In genomic region chr6:122683996-122684651, GRCh38 we compare ENCODE assay signal across 18 cellular contexts.
DNase-seq lines count a peak whose midpoint lies in the region; ATAC-seq, FAIRE-seq and TF ChIP-seq lines count a peak whose summit lies in the region.
"Had no signal": no experiment of that assay in that cellular context is flagged by ENCODE, and none has a peak within 500 bp of the region (broad histone marks: within the 10 kb centered on the region; RNA-seq: fewer than 3 reads in every experiment).

No MANE protein-coding gene starts in this region.

- TF ChIP-seq CTCF in HEK293 (tag by site-specific recombination; IDR thresholded peaks at IDR 0.05) (no peak), testis (IDR thresholded peaks at IDR 0.05) (no peak)

- FAIRE-seq in islet of Langerhans (lab: Jason Lieb, UNC): peak; percentile 89
- FAIRE-seq in GM19239 (lab: Jason Lieb, UNC): no peak

- intact Hi-C loops in testis (cut with DNase I; ENCODE audit: low total_unique reads): no loop called here

- H3K27ac ChIP-seq in HEK293 (ENCODE audit: extremely low read depth, low read depth, low read length) (no peak overlapping the region), testis (no peak overlapping the region)

- ATAC-seq in GM18517 (IDR thresholded peaks at IDR 0.05; ENCODE audit: unreplicated experiment) (peak; percentile 78), HG03432 (IDR thresholded peaks at IDR 0.05; ENCODE audit: unreplicated experiment) (peak; percentile 60)
- no peak for ATAC-seq in activated CD8-positive, alpha-beta T cell treated with anti-CD3 and anti-CD28 coated beads, Interleukin-2, amount 10 ng/mL, durations not matched to agents 7 days and 5 days

- H3K9me3 Mint-ChIP-seq in activated CD8-positive, alpha-beta T cell treated with anti-CD3 and anti-CD28 coated beads, Interleukin-2, amount 10 ng/mL, durations not matched to agents 7 days and 5 days (ENCODE audit: insufficient read depth): no peaks in the 10 kb centered on the region

- no peaks in the 10 kb centered on the region for H3K4me1 ChIP-seq in HEK293 (ENCODE audit: control insufficient read depth, insufficient read depth, low read length)
- H3K4me1 ChIP-seq in testis: no peaks in the 10 kb centered on the region
- H3K4me1 ChIP-seq: HAP-1 had no signal

- POLR2A ChIA-PET in HEK293 (lab: Yijun Ruan, JAX): no interaction called here
- POLR2A ChIA-PET in activated CD8-positive, alpha-beta T cell treated with anti-CD3 and anti-CD28 coated beads, Interleukin-2, amount 10 ng/mL, durations not matched to agents 7 days and 5 days (lab: Charles Lee): interaction anchor here (0.6 kb wide), 1 partner anchor 34 kb away, joined by 5 read pairs; no protein-coding TSS in a partner anchor

- H3K4me3 Mint-ChIP-seq in activated CD8-positive, alpha-beta T cell treated with anti-CD3 and anti-CD28 coated beads, Interleukin-2, amount 10 ng/mL, durations not matched to agents 7 days and 5 days: no peak overlapping the region

- H3K36me3 Mint-ChIP-seq in activated CD8-positive, alpha-beta T cell treated with anti-CD3 and anti-CD28 coated beads, Interleukin-2, amount 10 ng/mL, durations not matched to agents 7 days and 5 days (ENCODE audit: low read depth): no peaks in the 10 kb centered on the region

- no peaks in the 10 kb centered on the region for H3K27me3 Mint-ChIP-seq in activated CD8-positive, alpha-beta T cell treated with anti-CD3 and anti-CD28 coated beads, Interleukin-2, amount 10 ng/mL, durations not matched to agents 7 days and 5 days (ENCODE audit: low read depth)

- no peaks in the 10 kb centered on the region for H3K27me3 ChIP-seq in testis

- CTCF ChIA-PET in HEK293 (lab: Yijun Ruan, JAX): no interaction called here
- CTCF ChIA-PET in activated CD8-positive, alpha-beta T cell treated with anti-CD3 and anti-CD28 coated beads, Interleukin-2, amount 10 ng/mL, durations not matched to agents 7 days and 5 days (lab: Charles Lee): no interaction called here

- WGBS in testis, 2 donors: 88 to 90% methylated on average over 1 of the region's 1 CpG

- TF ChIP-seq POLR2A in testis (IDR thresholded peaks at IDR 0.05): no peak

- DNase-seq in GM19239 (ENCODE audit: insufficient read length, low spot score): no peak
- no peak for DNase-seq in activated CD8-positive, alpha-beta T cell treated with anti-CD3 and anti-CD28 coated beads, Interleukin-2, amount 10 ng/mL, durations not matched to agents 7 days and 5 days
- DNase-seq in testis: no peak
- DNase-seq in activated CD8-positive, alpha-beta memory T cell treated with anti-CD3 and anti-CD28 coated beads for 24 hours: no peak
- DNase-seq: AML-193, DND-41, GDM1, Karpas-422, MM.1S, NCI-H1105, NCI-H187 treated with DMSO at 0.1 percent for 48 hours, NCI-H446, NCI-H748 treated with DMSO at 0.1 percent for 48 hours had no signal

- H3K9me3 ChIP-seq in HEK293 (ENCODE audit: control insufficient read depth, insufficient read depth, low read depth, low read length) (no peaks in the 10 kb centered on the region), testis (no peaks in the 10 kb centered on the region)
- H3K9me3 ChIP-seq: HAP-1 had no signal

- H3K4me3 ChIP-seq in HEK293 (ENCODE audit: low read depth, low read length): no peak overlapping the region
- no peak overlapping the region for H3K4me3 ChIP-seq in testis
- H3K4me3 ChIP-seq: HAP-1 had no signal

- H3K36me3 ChIP-seq in HEK293 (ENCODE audit: control insufficient read depth in 2 of 2, insufficient read depth in 1 of 2, low read length in 2 of 2) (no peaks in the 10 kb centered on the region), testis (ENCODE audit: low read depth, missing control alignments) (no peaks in the 10 kb centered on the region)
- H3K36me3 ChIP-seq: HAP-1 had no signal

- no peak overlapping the region for H3K27ac Mint-ChIP-seq in activated CD8-positive, alpha-beta T cell treated with anti-CD3 and anti-CD28 coated beads, Interleukin-2, amount 10 ng/mL, durations not matched to agents 7 days and 5 days

- no peaks in the 10 kb centered on the region for H3K4me1 Mint-ChIP-seq in activated CD8-positive, alpha-beta T cell treated with anti-CD3 and anti-CD28 coated beads, Interleukin-2, amount 10 ng/mL, durations not matched to agents 7 days and 5 days (ENCODE audit: low read depth)

TF ChIP-seq in HEK293, 187 proteins besides CTCF, POLR2A, EP300 and RAD21:
- TF ChIP-seq SALL2 (tag by site-specific recombination; IDR thresholded peaks at IDR 0.05; ENCODE audit: borderline replicate concordance) (no peak), PRDM1 (tag by site-specific recombination; IDR thresholded peaks at IDR 0.05) (peak; percentile 37; the same call in 1 of the 2 replicates)
